In genomic region chr2:46801731-46802664, GRCh38 we compare ENCODE assay signal across 17 cellular contexts.
DNase-seq lines count a peak whose midpoint lies in the region; ATAC-seq lines count a peak whose summit lies in the region.
"Had no signal": no experiment of that assay in that cellular context is flagged by ENCODE, and none has a peak within 500 bp of the region (broad histone marks: within the 10 kb centered on the region; RNA-seq: fewer than 3 reads in every experiment).

No MANE protein-coding gene starts in this region.

- H3K27ac ChIP-seq in mesenchymal stem cell (ENCODE audit: low read length, poor library complexity, severe bottlenecking) = no peak overlapping the region
- H3K27ac ChIP-seq: BLaER1 treated with 17β-estradiol and CSF1 and Interleukin-3, amounts not matched to agents 10 nM and 100 nM; stomach had no signal

- H2AK5ac ChIP-seq in mesenchymal stem cell (ENCODE audit: low read length, severe bottlenecking) = no peak overlapping the region

- no peak overlapping the region for H3K4me2 ChIP-seq in mesenchymal stem cell (ENCODE audit: low read length, poor library complexity, severe bottlenecking)

- H2BK120ac ChIP-seq in mesenchymal stem cell (ENCODE audit: low read depth, low read length) = no peak overlapping the region

- WGBS in mesenchymal stem cell = 88% methylated on average over 13 of the region's 13 CpGs

- peaks cover 0 to 29% of the 10 kb centered on the region in 2 experiments for H3K36me3 ChIP-seq in mesenchymal stem cell (ENCODE audit: control insufficient read depth in 1 of 2, insufficient read depth in 2 of 2, low read depth in 1 of 2, low read length in 2 of 2)
- H3K36me3 ChIP-seq: BLaER1 treated with 17β-estradiol and CSF1 and Interleukin-3, amounts not matched to agents 10 nM and 100 nM; stomach had no signal

- ATAC-seq in GM18909 (IDR thresholded peaks at IDR 0.05; ENCODE audit: poor library complexity, unreplicated experiment) (no peak), HG02678 (IDR thresholded peaks at IDR 0.05; ENCODE audit: unreplicated experiment) (no peak)
- ATAC-seq: Panc1 had no signal

- H2BK5ac ChIP-seq in mesenchymal stem cell (ENCODE audit: low read depth, low read length, poor library complexity, severe bottlenecking) = no peak overlapping the region

- H2BK15ac ChIP-seq in mesenchymal stem cell (ENCODE audit: low read depth, poor library complexity, severe bottlenecking) = no peak overlapping the region

- H3K4me3 ChIP-seq in mesenchymal stem cell (ENCODE audit: insufficient read depth in 1 of 2, low read depth in 1 of 2, low read length in 2 of 2) = no peak overlapping the region
- H3K4me3 ChIP-seq: BLaER1 treated with 17β-estradiol and CSF1 and Interleukin-3, amounts not matched to agents 10 nM and 100 nM; stomach had no signal

- H4K8ac ChIP-seq in mesenchymal stem cell (ENCODE audit: low read length) = peak overlapping the region; percentile 22

- peak overlapping the region; percentile 87 for H3K9ac ChIP-seq in mesenchymal stem cell (ENCODE audit: low read length)
- H3K9ac ChIP-seq: BLaER1 treated with 17β-estradiol and CSF1 and Interleukin-3, amounts not matched to agents 10 nM and 100 nM had no signal

- H3K14ac ChIP-seq in mesenchymal stem cell (ENCODE audit: low read length in 2 of 2) = no peak overlapping the region

- no peak overlapping the region for H3K23ac ChIP-seq in mesenchymal stem cell (ENCODE audit: low read length in 2 of 2)

- H2BK12ac ChIP-seq in mesenchymal stem cell (ENCODE audit: low read length in 2 of 2) = peak overlapping the region in 1 of 2 experiments; percentile 15

- no peaks in the 10 kb centered on the region for H3K9me3 ChIP-seq in mesenchymal stem cell (ENCODE audit: control insufficient read depth, low read length)
- H3K9me3 ChIP-seq: BLaER1 treated with 17β-estradiol and CSF1 and Interleukin-3, amounts not matched to agents 10 nM and 100 nM; stomach had no signal

- no peaks in the 10 kb centered on the region for H3K27me3 ChIP-seq in mesenchymal stem cell (ENCODE audit: control insufficient read depth in 1 of 2, insufficient read depth in 1 of 2, low read length in 2 of 2)
- H3K27me3 ChIP-seq: BLaER1 treated with 17β-estradiol and CSF1 and Interleukin-3, amounts not matched to agents 10 nM and 100 nM; stomach had no signal

- H3K4ac ChIP-seq in mesenchymal stem cell (ENCODE audit: low read depth in 1 of 2, low read length in 2 of 2) = no peak overlapping the region

- no peaks in the 10 kb centered on the region for H3K79me1 ChIP-seq in mesenchymal stem cell (replicated peaks; ENCODE audit: low read length, poor library complexity, severe bottlenecking)

- peak overlapping the region in 1 of 2 experiments; percentile 1 for H3K18ac ChIP-seq in mesenchymal stem cell (ENCODE audit: low read depth in 1 of 2, low read length in 2 of 2)

- peak; percentile 87 for DNase-seq in EH (ENCODE audit: low read depth)
- DNase-seq in M059J (ENCODE audit: low read depth) = peak; percentile 91
- peak; percentile 43 for DNase-seq in dermis blood vessel endothelial cell
- DNase-seq in mesenchymal stem cell = no peak
- DNase-seq in NCI-H1105 (lab: John Stamatoyannopoulos, UW) = no peak
- no peak for DNase-seq in activated T-cell treated with anti-CD3 and anti-CD28 coated beads, Interleukin-2, amount 50 U/mL, for 48 hours
- DNase-seq: activated CD4-positive, alpha-beta T cell treated with anti-CD3 and anti-CD28 coated beads, Interleukin-2, amount 50 U/mL, for 4 hours; activated gamma-delta T cell; GDM1; NCI-H510A treated with DMSO at 0.1 percent for 48 hours; retina; stomach; T-helper 9 cell had no signal

- peaks cover 13% of the 10 kb centered on the region for H3K4me1 ChIP-seq in mesenchymal stem cell (ENCODE audit: control insufficient read depth, insufficient read depth, low read depth, low read length)
- H3K4me1 ChIP-seq: stomach had no signal

- no peak overlapping the region for H2AFZ ChIP-seq in mesenchymal stem cell (ENCODE audit: low read depth, low read length)

- no peak overlapping the region for H4K91ac ChIP-seq in mesenchymal stem cell (ENCODE audit: low read length)

Comparison
In these comparisons a context has a peak if more than half of its experiments do, and no peak if none do; other contexts are left out.
1. DNase-seq: peak in EH (single experiment), M059J (single experiment) and dermis blood vessel endothelial cell (single experiment); none in mesenchymal stem cell (single experiment), NCI-H1105 (single experiment) and activated T-cell treated with anti-CD3 and anti-CD28 coated beads, Interleukin-2, amount 50 U/mL, for 48 hours (0 of 2).